ENCODE assay signal across 11 cellular contexts in genomic region chr1:243708210-243708609, GRCh38.
DNase-seq lines count a peak whose midpoint lies in the region; ATAC-seq and TF ChIP-seq lines count a peak whose summit lies in the region.
"Had no signal": no experiment of that assay in that cellular context is flagged by ENCODE, and none has a peak within 500 bp of the region (broad histone marks: within the 10 kb centered on the region; RNA-seq: fewer than 3 reads in every experiment).

No MANE protein-coding gene starts in this region.

- no peaks in the 10 kb centered on the region for H3K36me3 Mint-ChIP-seq in activated CD4-positive, alpha-beta T cell treated with anti-CD3 and anti-CD28 coated beads for 36 hours (ENCODE audit: low read depth)
- H3K36me3 Mint-ChIP-seq: activated CD8-positive, alpha-beta memory T cell treated with anti-CD3 and anti-CD28 coated beads, Interleukin-2, amount 10 ng/mL, durations not matched to agents 7 days and 5 days; immature natural killer cell had no signal

- no peak overlapping the region for H3K27ac Mint-ChIP-seq in activated CD4-positive, alpha-beta T cell treated with anti-CD3 and anti-CD28 coated beads for 36 hours
- H3K27ac Mint-ChIP-seq: activated CD8-positive, alpha-beta memory T cell treated with anti-CD3 and anti-CD28 coated beads, Interleukin-2, amount 10 ng/mL, durations not matched to agents 7 days and 5 days; dendritic cell treated with granulocyte-macrophage colony-stimulating factor and Interleukin-4, amounts not matched to agents 40 ng/mL and 50 ng/mL, for 4 days had no signal

- no peak overlapping the region for H3K27ac ChIP-seq in AG04450 (ENCODE audit: low read depth, low read length)
- H3K27ac ChIP-seq in PC-9 = no peak overlapping the region
- no peak overlapping the region for H3K27ac ChIP-seq in gastrocnemius medialis

- no peak overlapping the region for H3K4me3 Mint-ChIP-seq in activated CD4-positive, alpha-beta T cell treated with anti-CD3 and anti-CD28 coated beads for 36 hours
- H3K4me3 Mint-ChIP-seq: activated CD8-positive, alpha-beta memory T cell treated with anti-CD3 and anti-CD28 coated beads, Interleukin-2, amount 10 ng/mL, durations not matched to agents 7 days and 5 days; dendritic cell treated with granulocyte-macrophage colony-stimulating factor and Interleukin-4, amounts not matched to agents 40 ng/mL and 50 ng/mL, for 4 days; immature natural killer cell had no signal

- CTCF ChIA-PET in AG04450 (lab: Charles Lee) (interaction anchor here (0.6 to 1.0 kb wide), 2 partner anchors 553 to 565 kb away, joined by 3 to 4 read pairs; no protein-coding TSS in a partner anchor), PC-9 (lab: Charles Lee) (no interaction called here)
- CTCF ChIA-PET in activated CD4-positive, alpha-beta T cell treated with anti-CD3 and anti-CD28 coated beads for 36 hours (lab: Charles Lee) = interaction anchor here (1.0 kb wide), 1 partner anchor 42 kb away, joined by 4 read pairs; no protein-coding TSS in a partner anchor

- H3K4me1 ChIP-seq in PC-9 (replicated peaks; ENCODE audit: insufficient read depth) (no peaks in the 10 kb centered on the region), gastrocnemius medialis (peaks cover 13 to 21% of the 10 kb centered on the region in 2 donors)

- H3K9me2 ChIP-seq in PC-9 (ENCODE audit: insufficient read depth) = no peaks in the 10 kb centered on the region

- H3K4me3 ChIP-seq in AG04450 (ENCODE audit: low read depth, low read length) = no peak overlapping the region
- H3K4me3 ChIP-seq in GM12865 (ENCODE audit: low read depth, low read length) = no peak overlapping the region
- no peak overlapping the region for H3K4me3 ChIP-seq in PC-9
- H3K4me3 ChIP-seq in gastrocnemius medialis = no peak overlapping the region

- TF ChIP-seq CTCF in AG04450 (IDR thresholded peaks at IDR 0.05; ENCODE audit: low read depth, low read length) (peak; percentile 17; the same call in 1 of the 2 replicates), GM12865 (IDR thresholded peaks at IDR 0.05; ENCODE audit: insufficient read depth, low read depth, low read length, missing control alignments) (peak; percentile 12), PC-9 (conservative IDR thresholded peaks at IDR 0.05) (peak; percentile 55; the same call in 1 of the 2 replicates), gastrocnemius medialis (IDR thresholded peaks at IDR 0.05 in 4 of 5, conservative IDR thresholded peaks at IDR 0.05 in 1 of 5) (no peak)

- no peaks in the 10 kb centered on the region for H3K27me3 Mint-ChIP-seq in activated CD4-positive, alpha-beta T cell treated with anti-CD3 and anti-CD28 coated beads for 36 hours
- H3K27me3 Mint-ChIP-seq: activated CD8-positive, alpha-beta memory T cell treated with anti-CD3 and anti-CD28 coated beads, Interleukin-2, amount 10 ng/mL, durations not matched to agents 7 days and 5 days; dendritic cell treated with granulocyte-macrophage colony-stimulating factor and Interleukin-4, amounts not matched to agents 40 ng/mL and 50 ng/mL, for 4 days had no signal

- peaks cover 26% of the 10 kb centered on the region for H3K79me2 ChIP-seq in PC-9 (ENCODE audit: low read depth)

- no peak for DNase-seq in AG04450 (ENCODE audit: low read depth, low spot score)
- peak; percentile 12 for DNase-seq in GM12865 (ENCODE audit: low read depth)
- DNase-seq in PC-9 = no peak
- peak; percentile 21 for DNase-seq in fibroblast of peridontal ligament (ENCODE audit: extremely low read depth)
- DNase-seq in activated naive CD4-positive, alpha-beta T cell (lab: John Stamatoyannopoulos, UW) = no peak
- no peak for DNase-seq in activated CD4-positive, alpha-beta T cell treated with anti-CD3 and anti-CD28 coated beads for 4 hours
- no peak for DNase-seq in gastrocnemius medialis
- no peak for DNase-seq in activated CD4-positive, alpha-beta T cell treated with anti-CD3 and anti-CD28 coated beads for 36 hours
- DNase-seq: activated CD8-positive, alpha-beta memory T cell treated with anti-CD3 and anti-CD28 coated beads, Interleukin-2, amount 10 ng/mL, durations not matched to agents 7 days and 5 days had no signal

- H3K4me1 Mint-ChIP-seq in activated CD4-positive, alpha-beta T cell treated with anti-CD3 and anti-CD28 coated beads for 36 hours = peaks cover 16% of the 10 kb centered on the region

- no peak for ATAC-seq in gastrocnemius medialis
- no peak for ATAC-seq in activated CD4-positive, alpha-beta T cell treated with anti-CD3 and anti-CD28 coated beads for 36 hours
- ATAC-seq: activated CD8-positive, alpha-beta memory T cell treated with anti-CD3 and anti-CD28 coated beads, Interleukin-2, amount 10 ng/mL, durations not matched to agents 7 days and 5 days had no signal

- 0 out of 2 replicates have a peak, but pooled peaks cover 3% of the 10 kb centered on the region for H4K20me1 ChIP-seq in PC-9 (ENCODE audit: insufficient read depth)

- H3K27me3 ChIP-seq in AG04450 (ENCODE audit: control insufficient read depth, insufficient read depth, low read length) (no peaks in the 10 kb centered on the region), PC-9 (ENCODE audit: insufficient read depth, low read depth) (no peaks in the 10 kb centered on the region), gastrocnemius medialis (no peaks in the 10 kb centered on the region)

- no peak overlapping the region for H3K4me2 ChIP-seq in PC-9

- no TSS peak for BruUV-seq in PC-9 (replicated peaks; lab: Mats Ljungman, UMichigan)

- POLR2A ChIA-PET in AG04450 (lab: Yijun Ruan, JAX) (no interaction called here), PC-9 (lab: Charles Lee; ENCODE audit: unreplicated experiment) (no interaction called here)
- POLR2A ChIA-PET in activated CD4-positive, alpha-beta T cell treated with anti-CD3 and anti-CD28 coated beads for 36 hours (lab: Charles Lee) = no interaction called here

- no peaks in the 10 kb centered on the region for H3K9me3 Mint-ChIP-seq in activated CD4-positive, alpha-beta T cell treated with anti-CD3 and anti-CD28 coated beads for 36 hours (ENCODE audit: low read depth)
- H3K9me3 Mint-ChIP-seq: dendritic cell treated with granulocyte-macrophage colony-stimulating factor and Interleukin-4, amounts not matched to agents 40 ng/mL and 50 ng/mL, for 4 days; immature natural killer cell had no signal

- no peak overlapping the region for H2AFZ ChIP-seq in PC-9

- H3K9me3 ChIP-seq in AG04450 (ENCODE audit: control insufficient read depth, insufficient read depth, low read length) (no peaks in the 10 kb centered on the region), PC-9 (ENCODE audit: insufficient read depth, low read depth) (no peaks in the 10 kb centered on the region), gastrocnemius medialis (no peaks in the 10 kb centered on the region)

- intact Hi-C loops in PC-9 (cut with micrococcal nuclease; ENCODE audit: unreplicated experiment) = loop anchor here (1.0 to 5.0 kb wide), 3 partner anchors 39 to 565 kb away; no protein-coding TSS in a partner anchor
- intact Hi-C loops in gastrocnemius medialis (cut with DNase I; ENCODE audit: low total_unique reads) = loop anchor here (5.0 kb wide), 1 partner anchor 39 kb away; no protein-coding TSS in a partner anchor
- intact Hi-C loops in activated CD4-positive, alpha-beta T cell treated with anti-CD3 and anti-CD28 coated beads for 36 hours (cut with DNase I, micrococcal nuclease) = loop anchor here in 1 of 2 experiments (1.0 kb wide), 2 partner anchors 239 to 565 kb away; no protein-coding TSS in a partner anchor

- in situ Hi-C loops in gastrocnemius medialis (cut with MboI; ENCODE audit: low sequenced_read_pairs in 4 of 4) = loop anchor here in 1 of 4 donors (25.0 kb wide), 1 partner anchor 554 kb away; no protein-coding TSS in a partner anchor

- TF ChIP-seq POLR2A in gastrocnemius medialis (IDR thresholded peaks at IDR 0.05) = no peak

- peaks cover 6% of the 10 kb centered on the region; the same call in 1 of the 2 replicates for H3F3A ChIP-seq in PC-9 (ENCODE audit: insufficient read depth, low read depth)

- H3K36me3 ChIP-seq in PC-9 (ENCODE audit: low read depth) (no peaks in the 10 kb centered on the region), gastrocnemius medialis (no peaks in the 10 kb centered on the region)

Comparison
In these comparisons a context has a peak if more than half of its experiments do, and no peak if none do; other contexts are left out.
1. DNase-seq: peak in GM12865 (single experiment) and fibroblast of peridontal ligament (single experiment); none in AG04450 (single experiment), PC-9 (0 of 2), activated naive CD4-positive, alpha-beta T cell (0 of 4), activated CD4-positive, alpha-beta T cell treated with anti-CD3 and anti-CD28 coated beads for 4 hours (0 of 2), gastrocnemius medialis (0 of 2) and activated CD4-positive, alpha-beta T cell treated with anti-CD3 and anti-CD28 coated beads for 36 hours (single experiment).
2. CTCF ChIP-seq: peak in AG04450 (single experiment), GM12865 (single experiment) and PC-9 (single experiment); none in gastrocnemius medialis (0 of 5).